In genomic region chr7:100478966-100479660, GRCh38 we compare ENCODE assay signal across 8 cellular contexts. TPM values are rescaled to one million over a fixed set of nuclear protein-coding genes. Genes with fewer than 3 reads are reported as not detected.
A peak's percentile ranks its signal among the peaks of the same experiment; 100 is the strongest.
DNase-seq lines count a peak whose midpoint lies in the region; ATAC-seq and TF ChIP-seq lines count a peak whose summit lies in the region.

TSC22D4 (minus strand) TSS chr7:100479214; CDS start chr7:100478038, 1,176 bp downstream.

- DNase-seq in Caki2 (ENCODE audit: low read depth) (peak; percentile 96), PC-9 (peak; percentile 74 to 96), activated T-cell treated with anti-CD3 and anti-CD28 coated beads for 48 hours (ENCODE audit: low read depth) (peak; percentile 86), epithelial cell of prostate (ENCODE audit: low read depth, low spot score) (peak; percentile 72), mucosa of descending colon (peak; percentile 94 to 98 (median 97))
- DNase-seq in stimulated activated CD8-positive, alpha-beta memory T cell treated with anti-CD3 and anti-CD28 coated beads, Interleukin-2, amount 100 ng/mL, for 48 hours (ENCODE audit: low read depth in 2 of 2), result peak; percentile 84 to 92

- CTCF ChIA-PET in PC-9 (lab: Charles Lee), result interaction anchor here (0.6 to 1.0 kb wide), 5 partner anchors 10 to 107 kb away, joined by 3 to 12 read pairs (median 4); partner anchors contain the start of genes FBXO24 and PPP1R35

- in situ Hi-C loops in Caki2 (cut with HindIII; ENCODE audit: low pct_unique_long_range_greater_than_20kb, low sequenced_read_pairs), result no loop called here

- no peaks in the 10 kb centered on the region for H3K9me2 ChIP-seq in PC-9 (ENCODE audit: insufficient read depth)

- H3K79me2 ChIP-seq in PC-9 (ENCODE audit: low read depth), result peaks cover 28% of the 10 kb centered on the region

- H2AFZ ChIP-seq in PC-9, result peak within 1 kb of the TSS; percentile 89

- H4K20me1 ChIP-seq in PC-9 (ENCODE audit: insufficient read depth), result peaks cover 4% of the 10 kb centered on the region; the same call in 1 of the 2 replicates

- no TSS peak for BruUV-seq in PC-9 (replicated peaks; lab: Mats Ljungman, UMichigan)

- no peaks in the 10 kb centered on the region for H3K36me3 Mint-ChIP-seq in IgD-negative memory B cell

- H3F3A ChIP-seq in PC-9 (ENCODE audit: insufficient read depth, low read depth), result peaks cover 14% of the 10 kb centered on the region; the same call in 1 of the 2 replicates

- no peaks in the 10 kb centered on the region for H3K27me3 ChIP-seq in PC-9 (ENCODE audit: insufficient read depth, low read depth)

- H3K27me3 Mint-ChIP-seq in IgD-negative memory B cell, result no peaks in the 10 kb centered on the region

- H3K9me3 Mint-ChIP-seq in IgD-negative memory B cell, result no peaks in the 10 kb centered on the region

- no peak for TF ChIP-seq CTCF in PC-9 (conservative IDR thresholded peaks at IDR 0.05)
- no peak for TF ChIP-seq CTCF in mucosa of descending colon (IDR thresholded peaks at IDR 0.05)

- H3K4me3 ChIP-seq in PC-9 (peak within 1 kb of the TSS; percentile 95), mucosa of descending colon (peak within 1 kb of the TSS; percentile 67)

- intact Hi-C loops in PC-9 (cut with micrococcal nuclease; ENCODE audit: unreplicated experiment), result loop anchor here (1.0 kb wide), 1 partner anchor 24 kb away; no protein-coding TSS in a partner anchor
- intact Hi-C loops in mucosa of descending colon (cut with DNase I, micrococcal nuclease), result loop anchor here (10.0 kb wide), 2 partner anchors 76 to 206 kb away; no protein-coding TSS in a partner anchor

- ATAC-seq in GM21515 (IDR thresholded peaks at IDR 0.05; ENCODE audit: unreplicated experiment) (peak; percentile 57), mucosa of descending colon (peak; percentile 92)

- no peaks in the 10 kb centered on the region for H3K36me3 ChIP-seq in PC-9 (ENCODE audit: low read depth)
- H3K36me3 ChIP-seq in mucosa of descending colon (ENCODE audit: low read depth), result no peaks in the 10 kb centered on the region

- peak within 1 kb of the TSS; percentile 93 to 97 (median 96) for H3K4me3 Mint-ChIP-seq in IgD-negative memory B cell

- POLR2A ChIA-PET in PC-9 (lab: Charles Lee; ENCODE audit: unreplicated experiment), result interaction anchor here (0.6 to 1.2 kb wide), 3 partner anchors 37 to 153 kb away, joined by 10 to 13 read pairs (median 11); partner anchors contain the start of gene ZCWPW1

- peak within 1 kb of the TSS; percentile 88 to 95 (median 94) for H3K27ac Mint-ChIP-seq in IgD-negative memory B cell

- H3K27ac ChIP-seq in PC-9, result no peak within 1 kb of the TSS
- peak within 1 kb of the TSS; percentile 66 for H3K27ac ChIP-seq in epithelial cell of prostate

- no peaks in the 10 kb centered on the region for H3K9me3 ChIP-seq in PC-9 (ENCODE audit: insufficient read depth, low read depth)
- H3K9me3 ChIP-seq in mucosa of descending colon, result no peaks in the 10 kb centered on the region

- peaks cover 10 to 23% (median 20%) of the 10 kb centered on the region in 3 donors for H3K4me1 Mint-ChIP-seq in IgD-negative memory B cell

- H3K4me1 ChIP-seq in PC-9 (replicated peaks; ENCODE audit: insufficient read depth), result peaks cover 26% of the 10 kb centered on the region
- peaks cover 40% of the 10 kb centered on the region for H3K4me1 ChIP-seq in mucosa of descending colon (ENCODE audit: low read depth)

- peak within 1 kb of the TSS; percentile 61 for H3K4me2 ChIP-seq in PC-9

RNA-seq across cellular contexts. Expression of gene TSC22D4, which starts in this region (rescaled TPM):
- total RNA-seq in Caki2 (2014; rRNA removed; shearing (Covaris generic); ENCODE audit: low replicate concordance), result 39.5 and 46.5 TPM in 2 replicates
- 25.6 TPM for polyA plus RNA-seq in IgD-negative memory B cell
- 68.8 and 79.8 TPM in 2 replicates for total RNA-seq in PC-9 (2021)
- total RNA-seq in mucosa of descending colon, result 10 to 100 TPM; 45.1 to 65.2 (median 64.8) TPM
